8 cellular contexts compared by ENCODE assay signal in genomic region chr2:46985512-46985911, GRCh38. TPM values are rescaled to one million over a fixed set of nuclear protein-coding genes. Genes with fewer than 3 reads are reported as not detected.
DNase-seq lines count a peak whose midpoint lies in the region; ATAC-seq and TF ChIP-seq lines count a peak whose summit lies in the region.

No MANE protein-coding gene starts in this region.

- no peak for TF ChIP-seq EP300 in upper lobe of left lung (IDR thresholded peaks at IDR 0.05)

- DNase-seq in Caco-2 (no peak), HFFc6 (peak; percentile 53), WTC11 (ENCODE audit: low spot score) (no peak), immature natural killer cell (no peak), upper lobe of left lung (no peak), NCI-H2227 treated with DMSO at 0.1 percent for 48 hours (lab: John Stamatoyannopoulos, UW) (no peak), T1000 (lab: John Stamatoyannopoulos, UW) (no peak)

- CTCF ChIA-PET in Caco-2 (lab: Charles Lee) = interaction anchor here (1.5 kb wide), 1 partner anchor 338 kb away, joined by 7 read pairs; no protein-coding TSS in a partner anchor
- CTCF ChIA-PET in WTC11 (lab: Charles Lee) = interaction anchor here (0.6 to 1.0 kb wide), 2 partner anchors 103 to 329 kb away, joined by 3 read pairs; no protein-coding TSS in a partner anchor

- POLR2A ChIA-PET in Caco-2 (lab: Charles Lee) (no interaction called here), WTC11 (lab: Charles Lee) (no interaction called here)

- TF ChIP-seq CTCF in Caco-2 (IDR thresholded peaks at IDR 0.05; ENCODE audit: insufficient read depth in 1 of 2, low read depth in 1 of 2, low read length in 1 of 2, severe bottlenecking in 1 of 2, unreplicated experiment in 1 of 2) = no peak
- no peak for TF ChIP-seq CTCF in HFFc6 (IDR thresholded peaks at IDR 0.05)
- no peak for TF ChIP-seq CTCF in WTC11 (IDR thresholded peaks at IDR 0.05)
- no peak for TF ChIP-seq CTCF in upper lobe of left lung (IDR thresholded peaks at IDR 0.05)

- H3K27me3 ChIP-seq in Caco-2 (replicated peaks; ENCODE audit: control insufficient read depth, insufficient read depth, low read length) = no peaks in the 10 kb centered on the region
- no peaks in the 10 kb centered on the region for H3K27me3 ChIP-seq in upper lobe of left lung

- peak overlapping the region; percentile 28 for H3K27ac Mint-ChIP-seq in Caco-2 (ENCODE audit: unreplicated experiment)
- peak overlapping the region; percentile 98 for H3K27ac Mint-ChIP-seq in HFFc6
- peak overlapping the region; percentile 37 for H3K27ac Mint-ChIP-seq in WTC11
- H3K27ac Mint-ChIP-seq in immature natural killer cell = peak overlapping the region; percentile 67 to 94 (median 90)

- no peaks in the 10 kb centered on the region for H3K4me1 Mint-ChIP-seq in Caco-2 (ENCODE audit: low read depth, unreplicated experiment)
- H3K4me1 Mint-ChIP-seq in HFFc6 (ENCODE audit: low read depth) = peaks cover 67% of the 10 kb centered on the region
- H3K4me1 Mint-ChIP-seq in WTC11 = peaks cover 35% of the 10 kb centered on the region
- H3K4me1 Mint-ChIP-seq in immature natural killer cell = peaks cover 18 to 30% of the 10 kb centered on the region in 2 donors

- H3K4me1 ChIP-seq in Caco-2 (peaks cover 18% of the 10 kb centered on the region), upper lobe of left lung (peaks cover 63 to 69% (median 66%) of the 10 kb centered on the region in 4 donors)

- WGBS in upper lobe of left lung, 2 donors = 63 to 72% methylated on average over 2 of the region's 2 CpGs

- no peak overlapping the region for H3K4me3 ChIP-seq in Caco-2 (ENCODE audit: low read depth, low read length)
- no peak overlapping the region for H3K4me3 ChIP-seq in upper lobe of left lung

- no peaks in the 10 kb centered on the region; the same call in none of the 2 replicates for H3K36me3 ChIP-seq in Caco-2 (ENCODE audit: control insufficient read depth, insufficient read depth, low read length)
- H3K36me3 ChIP-seq in upper lobe of left lung = peaks cover 0 to 7% (median under 1%) of the 10 kb centered on the region in 4 donors

- H3K9me3 ChIP-seq in Caco-2 (no peaks in the 10 kb centered on the region), upper lobe of left lung (no peaks in the 10 kb centered on the region)

- H3K27me3 Mint-ChIP-seq in Caco-2 (ENCODE audit: insufficient read depth, unreplicated experiment) = no peaks in the 10 kb centered on the region
- H3K27me3 Mint-ChIP-seq in HFFc6 (ENCODE audit: insufficient read depth) = peaks cover 2% of the 10 kb centered on the region; the same call in 1 of the 2 replicates
- no peaks in the 10 kb centered on the region for H3K27me3 Mint-ChIP-seq in WTC11 (ENCODE audit: low read depth)
- H3K27me3 Mint-ChIP-seq in immature natural killer cell (ENCODE audit: low read depth in 3 of 3) = peaks cover 0 to 3% (median 2%) of the 10 kb centered on the region in 3 donors

- ATAC-seq in WTC11 = no peak
- ATAC-seq in upper lobe of left lung (ENCODE audit: low FRiP score in 2 of 2) = no peak
- no peak for ATAC-seq in HG02884 (IDR thresholded peaks at IDR 0.05; ENCODE audit: unreplicated experiment)

- TF ChIP-seq POLR2A in upper lobe of left lung (IDR thresholded peaks at IDR 0.05) = no peak

- H3K4me3 Mint-ChIP-seq in Caco-2 (ENCODE audit: unreplicated experiment) (no peak overlapping the region), HFFc6 (peak overlapping the region; percentile 71), WTC11 (no peak overlapping the region), immature natural killer cell (peak overlapping the region in 2 of 5 donors; percentile 56 to 69)

- BruUV-seq in Caco-2 (replicated peaks; lab: Mats Ljungman, UMichigan) = no TSS peak

- H3K36me3 Mint-ChIP-seq in Caco-2 (ENCODE audit: insufficient read depth, unreplicated experiment) (peaks cover 32% of the 10 kb centered on the region), HFFc6 (ENCODE audit: low read depth) (no peaks in the 10 kb centered on the region; the same call in 1 of the 2 replicates), WTC11 (no peaks in the 10 kb centered on the region), immature natural killer cell (no peaks in the 10 kb centered on the region)

- intact Hi-C loops in Caco-2 (cut with micrococcal nuclease; ENCODE audit: unreplicated experiment) = no loop called here

- H3K27ac ChIP-seq in upper lobe of left lung = peak overlapping the region; percentile 75 to 88 (median 83)

- H3K9me3 Mint-ChIP-seq in Caco-2 (ENCODE audit: unreplicated experiment) (no peaks in the 10 kb centered on the region), HFFc6 (no peaks in the 10 kb centered on the region), WTC11 (no peaks in the 10 kb centered on the region), immature natural killer cell (no peaks in the 10 kb centered on the region)

TF ChIP-seq in WTC11, 78 proteins besides CTCF, POLR2A, EP300 and RAD21:
- TF ChIP-seq CDX4 (CRISPR knock-in tag; IDR thresholded peaks at IDR 0.05; ENCODE audit: borderline replicate concordance) (no peak), ZNF532 (CRISPR knock-in tag; IDR thresholded peaks at IDR 0.05; ENCODE audit: borderline replicate concordance) (no peak), JAZF1 (CRISPR knock-in tag; IDR thresholded peaks at IDR 0.05) (no peak), SOX15 (CRISPR knock-in tag; IDR thresholded peaks at IDR 0.05) (no peak), ZNF281 (CRISPR knock-in tag; IDR thresholded peaks at IDR 0.05) (no peak), TP53 (CRISPR knock-in tag; IDR thresholded peaks at IDR 0.05) (no peak)
TF ChIP-seq in WTC11: peak in this region for 0.

RNA-seq across cellular contexts. Expression of gene TTC7A, which starts 44.5 kb away (rescaled TPM):
- 58.7 and 60.0 TPM in 2 replicates for total RNA-seq in Caco-2 (2022)
- total RNA-seq in HFFc6 (2021; fragmentation: NEBNext Ultra II Directional; extraction: Animal tissue kit (Norgen Biotek cat#: 25700)) = 10 to 100 TPM; 17.6 to 27.7 (median 23.2) TPM
- total RNA-seq in WTC11 (2021) = 12.3 to 17.4 TPM (median 12.8 TPM) in 3 replicates
- 10 to 100 TPM in 1 of 3 donors, 1 to 10 TPM in 2; 7.1 to 11.7 (median 9.6) TPM for polyA plus RNA-seq in immature natural killer cell
- total RNA-seq in upper lobe of left lung = 100 to 1,000 TPM in 2 of 6 donors, 10 to 100 TPM in 4; 64.0 to 119 (median 80.0) TPM

Comparison
In these comparisons a context has a peak if more than half of its experiments do, and no peak if none do; other contexts are left out.
1. H3K27ac Mint-ChIP-seq: peak in every context shown above with its lines; median percentile 98 in HFFc6; 90 in immature natural killer cell; 37 in WTC11; 28 in Caco-2.